18 cellular contexts compared by ENCODE assay signal in the genomic region with DNA sequence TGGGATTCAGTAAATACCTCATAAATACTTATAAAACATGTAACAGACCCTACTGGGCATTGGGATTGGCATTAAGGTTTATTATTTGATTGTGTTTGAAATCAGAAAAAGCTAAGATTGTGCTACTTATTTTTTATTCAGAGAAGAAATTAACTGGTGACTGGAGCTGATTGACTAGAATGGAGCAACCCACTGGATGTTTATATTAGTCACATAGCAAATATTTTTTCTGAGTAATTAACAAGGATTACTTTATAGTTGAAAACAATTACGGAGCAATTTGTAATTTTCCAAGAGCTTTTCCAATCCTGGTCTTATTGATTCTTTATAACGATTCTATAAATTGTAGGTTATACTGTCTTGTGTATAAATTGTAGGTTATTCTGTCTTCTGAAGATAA.
DNase-seq lines count a peak whose midpoint lies in the region; ATAC-seq and TF ChIP-seq lines count a peak whose summit lies in the region.
"Had no signal": no experiment of that assay in that cellular context is flagged by ENCODE, and none has a peak within 500 bp of the region (broad histone marks: within the 10 kb centered on the region; RNA-seq: fewer than 3 reads in every experiment).

No MANE protein-coding gene starts in this region.

- CTCF ChIA-PET in RWPE1 (lab: Yijun Ruan, JAX), result no interaction called here

- H3K27ac Mint-ChIP-seq in HFFc6, result peak overlapping the region; percentile 74
- H3K27ac Mint-ChIP-seq: CD4-positive, CD25-positive, alpha-beta regulatory T cell had no signal

- H3K36me3 Mint-ChIP-seq in HFFc6 (ENCODE audit: low read depth), result peaks cover 5% of the 10 kb centered on the region; the same call in 1 of the 2 replicates
- H3K36me3 Mint-ChIP-seq: CD4-positive, CD25-positive, alpha-beta regulatory T cell had no signal

- H3K4me1 Mint-ChIP-seq in HFFc6 (ENCODE audit: low read depth), result peaks cover 75% of the 10 kb centered on the region
- H3K4me1 Mint-ChIP-seq: CD4-positive, CD25-positive, alpha-beta regulatory T cell had no signal

- TF ChIP-seq CTCF in AG10803 (conservative IDR thresholded peaks at IDR 0.05; ENCODE audit: low read length) (no peak), HFFc6 (IDR thresholded peaks at IDR 0.05) (no peak), RWPE1 (conservative IDR thresholded peaks at IDR 0.05; ENCODE audit: low read depth) (no peak)

- H3K27me3 Mint-ChIP-seq in HFFc6 (ENCODE audit: insufficient read depth), result peaks cover 2% of the 10 kb centered on the region

- H3K4me3 Mint-ChIP-seq in HFFc6, result no peak overlapping the region
- H3K4me3 Mint-ChIP-seq: CD4-positive, CD25-positive, alpha-beta regulatory T cell had no signal

- no peak for ATAC-seq in HG03175 (IDR thresholded peaks at IDR 0.05; ENCODE audit: unreplicated experiment)

- no peak overlapping the region for H3K4me3 ChIP-seq in AG10803 (ENCODE audit: low read length)

- no peaks in the 10 kb centered on the region; the same call in 1 of the 2 replicates for H3K9me3 Mint-ChIP-seq in HFFc6

- peak; percentile 23 for DNase-seq in AG10803 (ENCODE audit: low read depth)
- peak; percentile 42 for DNase-seq in HFFc6
- DNase-seq in amniotic epithelial cell (ENCODE audit: low read depth), result peak; percentile 46
- DNase-seq in iris pigment epithelial cell (ENCODE audit: low read depth), result peak; percentile 63
- DNase-seq in T-helper 9 cell, result no peak
- no peak for DNase-seq in RWPE1 (ENCODE audit: low spot score)
- DNase-seq: Calu3; CD4-positive, CD25-positive, alpha-beta regulatory T cell; DMS79 treated with DMSO at 0.1 percent for 48 hours; GF-D8; GOT3; Karpas-422; MM.1S; NCI-H1092 treated with DMSO at 0.1 percent for 48 hours; NCI-H226; NCI-H524 treated with DMSO at 0.1 percent for 48 hours; SW 1271 had no signal

- POLR2A ChIA-PET in RWPE1 (lab: Yijun Ruan, JAX; ENCODE audit: low non-redundant PET), result no interaction called here

- no peak overlapping the region for H3K27ac ChIP-seq in RWPE1

Comparison
In these comparisons a context has a peak if more than half of its experiments do, and no peak if none do; other contexts are left out.
1. DNase-seq: peak in AG10803 (single experiment), HFFc6 (single experiment), amniotic epithelial cell (single experiment) and iris pigment epithelial cell (single experiment); none in T-helper 9 cell (single experiment) and RWPE1 (single experiment).